In the genomic region with DNA sequence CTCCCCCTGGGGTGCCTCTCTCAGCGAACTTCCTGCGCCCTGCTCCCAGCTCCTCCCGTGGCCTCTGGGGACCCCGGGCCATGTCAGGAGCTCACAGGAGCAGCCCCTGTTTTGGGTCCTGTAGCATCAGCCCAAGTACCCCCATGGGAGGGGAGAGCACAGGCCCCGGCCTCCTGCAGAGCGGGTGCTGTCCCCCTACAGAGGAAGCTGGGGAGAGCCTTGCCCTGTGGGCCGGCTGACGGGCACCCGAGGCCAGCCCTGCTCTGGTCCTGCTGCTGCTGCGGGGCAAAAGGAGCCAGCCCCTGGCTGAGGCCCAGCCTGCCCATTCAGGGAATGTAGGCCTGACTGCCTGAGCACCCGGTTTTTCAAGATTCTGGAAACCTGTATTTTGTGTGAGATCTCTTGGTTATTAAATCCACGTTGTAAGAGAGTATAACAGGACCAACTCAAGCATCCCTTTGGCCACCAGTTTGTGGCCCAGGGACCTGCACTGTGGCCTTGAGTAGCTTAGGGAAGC, we compare ENCODE assay signal across 16 cellular contexts. TPM values are rescaled to one million over a fixed set of nuclear protein-coding genes. Genes with fewer than 3 reads are reported as not detected.
DNase-seq lines count a peak whose midpoint lies in the region; ATAC-seq and TF ChIP-seq lines count a peak whose summit lies in the region.
"Had no signal": no experiment of that assay in that cellular context is flagged by ENCODE, and none has a peak within 500 bp of the region (broad histone marks: within the 10 kb centered on the region; RNA-seq: fewer than 3 reads in every experiment).

No MANE protein-coding gene starts in this region.

- CTCF ChIA-PET in RWPE1 (lab: Yijun Ruan, JAX): interaction anchor here (0.6 to 1.3 kb wide), 7 partner anchors 12 to 1274 kb away, joined by 3 to 5 read pairs (median 4); partner anchors contain the start of gene PLXNA1
- CTCF ChIA-PET in activated CD4-positive, alpha-beta memory T cell treated with anti-CD3 and anti-CD28 coated beads, Interleukin-2, amount 10 ng/mL, durations not matched to agents 7 days and 5 days (lab: Charles Lee): no interaction called here

- intact Hi-C loops in prostate gland (cut with DNase I) (no loop called here), aorta (cut with DNase I) (loop anchor here in 1 of 2 donors (5.0 kb wide), 1 partner anchor 552 kb away; no protein-coding TSS in a partner anchor)

- peaks cover 2% of the 10 kb centered on the region for H3K4me1 Mint-ChIP-seq in activated naive CD8-positive, alpha-beta T cell treated with anti-CD3 and anti-CD28 coated beads for 36 hours
- no peaks in the 10 kb centered on the region for H3K4me1 Mint-ChIP-seq in activated CD4-positive, alpha-beta memory T cell treated with anti-CD3 and anti-CD28 coated beads, Interleukin-2, amount 10 ng/mL, durations not matched to agents 7 days and 5 days
- H3K4me1 Mint-ChIP-seq in endodermal cell: peaks cover 5% of the 10 kb centered on the region

- TF ChIP-seq EP300 in gastroesophageal sphincter (IDR thresholded peaks at IDR 0.05): no peak

- POLR2A ChIA-PET in RWPE1 (lab: Yijun Ruan, JAX; ENCODE audit: low non-redundant PET): no interaction called here
- POLR2A ChIA-PET in activated CD4-positive, alpha-beta memory T cell treated with anti-CD3 and anti-CD28 coated beads, Interleukin-2, amount 10 ng/mL, durations not matched to agents 7 days and 5 days (lab: Charles Lee): no interaction called here

- peak overlapping the region; percentile 52; the same call in 1 of the 2 replicates for H3K27ac ChIP-seq in RWPE1
- peak overlapping the region in 3 of 4 donors; percentile 20 to 71 (median 28) for H3K27ac ChIP-seq in gastroesophageal sphincter
- no peak overlapping the region for H3K27ac ChIP-seq in prostate gland
- peak overlapping the region; percentile 53 to 84 for H3K27ac ChIP-seq in aorta (ENCODE audit: low read depth in 1 of 2, low read length in 2 of 2)
- no peak overlapping the region for H3K27ac ChIP-seq in endodermal cell (ENCODE audit: low read depth, low read length)

- H3K27me3 Mint-ChIP-seq in activated naive CD8-positive, alpha-beta T cell treated with anti-CD3 and anti-CD28 coated beads for 36 hours: no peaks in the 10 kb centered on the region
- H3K27me3 Mint-ChIP-seq in activated CD4-positive, alpha-beta memory T cell treated with anti-CD3 and anti-CD28 coated beads, Interleukin-2, amount 10 ng/mL, durations not matched to agents 7 days and 5 days: no peaks in the 10 kb centered on the region
- H3K27me3 Mint-ChIP-seq in endodermal cell (ENCODE audit: insufficient read depth): no peaks in the 10 kb centered on the region

- H3K9ac ChIP-seq in endodermal cell (ENCODE audit: extremely low read depth, low read length, poor library complexity, severe bottlenecking): no peak overlapping the region

- no peak for DNase-seq in RWPE1 (ENCODE audit: low spot score)
- peak; percentile 38 for DNase-seq in prostate gland (ENCODE audit: low spot score)
- DNase-seq in aorta: no peak
- DNase-seq in activated naive CD8-positive, alpha-beta T cell treated with anti-CD3 and anti-CD28 coated beads for 36 hours: no peak
- no peak for DNase-seq in activated CD4-positive, alpha-beta memory T cell treated with anti-CD3 and anti-CD28 coated beads, Interleukin-2, amount 10 ng/mL, durations not matched to agents 7 days and 5 days
- DNase-seq in endodermal cell: no peak
- DNase-seq: activated T-cell treated with anti-CD3 and anti-CD28 coated beads, Interleukin-2, amount 50 U/mL, for 1 hour; amniotic stem cell; gastrocnemius medialis; islet precursor cell; NCI-H146; NCI-H748 treated with DMSO at 0.1 percent for 48 hours; stimulated activated CD4-positive, alpha-beta T cell treated with anti-CD3 and anti-CD28 coated beads, Interleukin-12 subunit alpha, Interleukin-12 subunit beta, amount 100 ng/mL, for 4 hours had no signal

- no peak overlapping the region for H3K4me3 ChIP-seq in gastroesophageal sphincter
- H3K4me3 ChIP-seq in prostate gland: no peak overlapping the region
- H3K4me3 ChIP-seq in aorta (ENCODE audit: low read length in 2 of 2): no peak overlapping the region
- no peak overlapping the region for H3K4me3 ChIP-seq in endodermal cell (ENCODE audit: low read length)
- H3K4me3 ChIP-seq: gastrocnemius medialis, K562 had no signal

- no peak overlapping the region for H3K27ac Mint-ChIP-seq in activated naive CD8-positive, alpha-beta T cell treated with anti-CD3 and anti-CD28 coated beads for 36 hours
- no peak overlapping the region for H3K27ac Mint-ChIP-seq in activated CD4-positive, alpha-beta memory T cell treated with anti-CD3 and anti-CD28 coated beads, Interleukin-2, amount 10 ng/mL, durations not matched to agents 7 days and 5 days
- no peak overlapping the region for H3K27ac Mint-ChIP-seq in endodermal cell

- H3K36me3 ChIP-seq in gastroesophageal sphincter (peaks cover 0 to 19% of the 10 kb centered on the region in 2 donors), prostate gland (no peaks in the 10 kb centered on the region), aorta (ENCODE audit: control insufficient read depth in 1 of 2, insufficient read depth in 2 of 2, low read length in 1 of 2) (no peaks in the 10 kb centered on the region), endodermal cell (ENCODE audit: control insufficient read depth, insufficient read depth, low read length) (peaks cover 45% of the 10 kb centered on the region)
- H3K36me3 ChIP-seq: gastrocnemius medialis had no signal

- no peak for ATAC-seq in gastroesophageal sphincter
- ATAC-seq in aorta (ENCODE audit: low FRiP score): no peak
- ATAC-seq: activated CD4-positive, CD25-positive, alpha-beta regulatory T cell treated with anti-CD3 and anti-CD28 coated beads, Interleukin-2, amount 50 U/mL, for 24 hours; gastrocnemius medialis had no signal

- TF ChIP-seq CTCF in RWPE1 (conservative IDR thresholded peaks at IDR 0.05; ENCODE audit: low read depth) (no peak), gastroesophageal sphincter (IDR thresholded peaks at IDR 0.05) (no peak), prostate gland (IDR thresholded peaks at IDR 0.05) (no peak), endodermal cell (conservative IDR thresholded peaks at IDR 0.05) (no peak)

- no peak for TF ChIP-seq POLR2A in gastroesophageal sphincter (IDR thresholded peaks at IDR 0.05)
- TF ChIP-seq POLR2A in prostate gland (IDR thresholded peaks at IDR 0.05): no peak

- no peaks in the 10 kb centered on the region for H3K9me3 Mint-ChIP-seq in activated naive CD8-positive, alpha-beta T cell treated with anti-CD3 and anti-CD28 coated beads for 36 hours
- no peaks in the 10 kb centered on the region for H3K9me3 Mint-ChIP-seq in activated CD4-positive, alpha-beta memory T cell treated with anti-CD3 and anti-CD28 coated beads, Interleukin-2, amount 10 ng/mL, durations not matched to agents 7 days and 5 days
- H3K9me3 Mint-ChIP-seq in endodermal cell: no peaks in the 10 kb centered on the region

- WGBS in gastroesophageal sphincter (ENCODE audit: low coverage in 1 of 2), 2 donors: 100% methylated on average over 1 of the region's 12 CpGs; no CpG with 5 or more reads in 1 of the 2 donors
- 55% methylated on average over 12 of the region's 12 CpGs for WGBS in prostate gland
- 11 to 18% methylated on average over 12 of the region's 12 CpGs for WGBS in aorta, 2 donors
- WGBS in endodermal cell (ENCODE audit: insufficient coverage in 1 of 2, insufficient read length in 1 of 2), 2 experiments: 97% methylated on average over 5 to 12 of the region's 12 CpGs

- no peaks in the 10 kb centered on the region for H3K9me3 ChIP-seq in gastroesophageal sphincter
- no peaks in the 10 kb centered on the region for H3K9me3 ChIP-seq in prostate gland
- H3K9me3 ChIP-seq in aorta (ENCODE audit: control insufficient read depth, low read length): no peaks in the 10 kb centered on the region
- H3K9me3 ChIP-seq in endodermal cell (ENCODE audit: control insufficient read depth, low read length): no peaks in the 10 kb centered on the region
- H3K9me3 ChIP-seq: gastrocnemius medialis had no signal

- no peaks in the 10 kb centered on the region for H3K36me3 Mint-ChIP-seq in activated naive CD8-positive, alpha-beta T cell treated with anti-CD3 and anti-CD28 coated beads for 36 hours
- H3K36me3 Mint-ChIP-seq in activated CD4-positive, alpha-beta memory T cell treated with anti-CD3 and anti-CD28 coated beads, Interleukin-2, amount 10 ng/mL, durations not matched to agents 7 days and 5 days (ENCODE audit: low read depth): no peaks in the 10 kb centered on the region
- peaks cover 17% of the 10 kb centered on the region for H3K36me3 Mint-ChIP-seq in endodermal cell (ENCODE audit: low read depth)

- no peaks in the 10 kb centered on the region for H3K27me3 ChIP-seq in gastroesophageal sphincter
- H3K27me3 ChIP-seq in prostate gland (replicated peaks; ENCODE audit: insufficient read depth): no peaks in the 10 kb centered on the region
- no peaks in the 10 kb centered on the region for H3K27me3 ChIP-seq in aorta (ENCODE audit: control insufficient read depth in 1 of 2, insufficient read depth in 2 of 2, low read length in 1 of 2)
- H3K27me3 ChIP-seq in endodermal cell (ENCODE audit: control insufficient read depth, insufficient read depth, low read length, poor library complexity, severe bottlenecking): no peaks in the 10 kb centered on the region
- H3K27me3 ChIP-seq: gastrocnemius medialis had no signal

- H3K4me1 ChIP-seq in gastroesophageal sphincter (peaks cover 0 to 74% (median 40%) of the 10 kb centered on the region in 3 donors), prostate gland (replicated peaks) (peaks cover 13% of the 10 kb centered on the region), aorta (ENCODE audit: control insufficient read depth in 1 of 2, insufficient read depth in 2 of 2, low read length in 2 of 2) (peaks cover 0 to 4% of the 10 kb centered on the region in 2 donors), endodermal cell (ENCODE audit: control insufficient read depth, insufficient read depth, low read length) (no peaks in the 10 kb centered on the region)

- no peak overlapping the region for H3K4me3 Mint-ChIP-seq in activated naive CD8-positive, alpha-beta T cell treated with anti-CD3 and anti-CD28 coated beads for 36 hours
- no peak overlapping the region for H3K4me3 Mint-ChIP-seq in activated CD4-positive, alpha-beta memory T cell treated with anti-CD3 and anti-CD28 coated beads, Interleukin-2, amount 10 ng/mL, durations not matched to agents 7 days and 5 days
- H3K4me3 Mint-ChIP-seq in endodermal cell: no peak overlapping the region

RNA-seq across cellular contexts. Expression of gene PLXNA1, which starts 12.4 kb away (rescaled TPM):
- 10 to 100 TPM; 20.1 to 86.7 (median 31.9) TPM for total RNA-seq in gastroesophageal sphincter
- 10 to 100 TPM; 17.0 to 49.5 TPM for total RNA-seq in prostate gland
- 10 to 100 TPM; 28.7 to 51.3 TPM for total RNA-seq in aorta
- polyA plus RNA-seq in aorta: 10 to 100 TPM in 1 of 2 donors, 1 to 10 TPM in 1; 6.0 to 13.9 TPM
- total RNA-seq in activated naive CD8-positive, alpha-beta T cell treated with anti-CD3 and anti-CD28 coated beads for 36 hours: 1 to 10 TPM; 6.6 to 7.5 TPM
- 1 to 10 TPM; 6.5 to 7.4 TPM for total RNA-seq in activated CD4-positive, alpha-beta memory T cell treated with anti-CD3 and anti-CD28 coated beads, Interleukin-2, amount 10 ng/mL, durations not matched to agents 7 days and 5 days
- total RNA-seq in endodermal cell: 10 to 100 TPM; 66.3 to 79.4 TPM
- polyA plus RNA-seq in endodermal cell (2013, experiment 1 of 2): 64.5 TPM
- polyA plus RNA-seq in endodermal cell (2013, experiment 2 of 2): 61.1 TPM

Comparison
In these comparisons a context has a peak if more than half of its experiments do, and no peak if none do; other contexts are left out.
1. H3K27ac ChIP-seq: peak in RWPE1 (single experiment), gastroesophageal sphincter (3 of 4) and aorta (2 of 2); none in prostate gland (0 of 2) and endodermal cell (single experiment).